In genomic region chr7:2757361-2757903, GRCh38 we compare ENCODE assay signal across 8 cellular contexts.
DNase-seq lines count a peak whose midpoint lies in the region; ATAC-seq and TF ChIP-seq lines count a peak whose summit lies in the region.

No MANE protein-coding gene starts in this region.

- peaks cover 0 to 21% of the 10 kb centered on the region in 2 donors for H3K36me3 Mint-ChIP-seq in activated naive CD4-positive, alpha-beta T cell treated with anti-CD3 and anti-CD28 coated beads, Interleukin-2, amount 50 U/mL, for 72 hours
- H3K36me3 Mint-ChIP-seq in stimulated activated effector memory CD8-positive, alpha-beta T cell treated with anti-CD3 and anti-CD28 coated beads, Interleukin-12 subunit alpha, Interleukin-12 subunit beta, amount 100 ng/mL, for 72 hours = no peaks in the 10 kb centered on the region

- peak overlapping the region; percentile 75 for H3K27ac ChIP-seq in left ventricle myocardium inferior (replicated peaks)

- intact Hi-C loops in left ventricle myocardium inferior (cut with micrococcal nuclease) = no loop called here

- peaks cover 55% of the 10 kb centered on the region for H3K4me1 Mint-ChIP-seq in stimulated activated effector memory CD8-positive, alpha-beta T cell treated with anti-CD3 and anti-CD28 coated beads, Interleukin-12 subunit alpha, Interleukin-12 subunit beta, amount 100 ng/mL, for 72 hours

- H3K36me3 ChIP-seq in left ventricle myocardium inferior = no peaks in the 10 kb centered on the region

- peaks cover 58% of the 10 kb centered on the region for H3K4me1 ChIP-seq in left ventricle myocardium inferior

- H3K4me3 Mint-ChIP-seq in stimulated activated effector memory CD8-positive, alpha-beta T cell treated with anti-CD3 and anti-CD28 coated beads, Interleukin-12 subunit alpha, Interleukin-12 subunit beta, amount 100 ng/mL, for 72 hours = peak overlapping the region; percentile 66

- peak overlapping the region; percentile 86 to 96 for H3K27ac Mint-ChIP-seq in activated naive CD4-positive, alpha-beta T cell treated with anti-CD3 and anti-CD28 coated beads, Interleukin-2, amount 50 U/mL, for 72 hours
- peak overlapping the region; percentile 95 for H3K27ac Mint-ChIP-seq in stimulated activated effector memory CD8-positive, alpha-beta T cell treated with anti-CD3 and anti-CD28 coated beads, Interleukin-12 subunit alpha, Interleukin-12 subunit beta, amount 100 ng/mL, for 72 hours

- H3K9me3 ChIP-seq in left ventricle myocardium inferior (replicated peaks) = no peaks in the 10 kb centered on the region

- H3K9me3 Mint-ChIP-seq in activated naive CD4-positive, alpha-beta T cell treated with anti-CD3 and anti-CD28 coated beads, Interleukin-2, amount 50 U/mL, for 72 hours = no peaks in the 10 kb centered on the region
- no peaks in the 10 kb centered on the region for H3K9me3 Mint-ChIP-seq in stimulated activated effector memory CD8-positive, alpha-beta T cell treated with anti-CD3 and anti-CD28 coated beads, Interleukin-12 subunit alpha, Interleukin-12 subunit beta, amount 100 ng/mL, for 72 hours

- TF ChIP-seq CTCF in left ventricle myocardium inferior (IDR thresholded peaks at IDR 0.05; ENCODE audit: borderline replicate concordance) = no peak

- peak; percentile 18 for ATAC-seq in GM18868 (IDR thresholded peaks at IDR 0.05; ENCODE audit: unreplicated experiment)
- peak; percentile 1 to 5 for ATAC-seq in activated naive CD4-positive, alpha-beta T cell treated with anti-CD3 and anti-CD28 coated beads, Interleukin-2, amount 50 U/mL, for 72 hours
- peak; percentile 1 for ATAC-seq in stimulated activated effector memory CD8-positive, alpha-beta T cell treated with anti-CD3 and anti-CD28 coated beads, Interleukin-12 subunit alpha, Interleukin-12 subunit beta, amount 100 ng/mL, for 72 hours

- DNase-seq in HK-2 (ENCODE audit: unreplicated experiment) (peak; percentile 62), left ventricle myocardium inferior (peak; percentile 44), middle frontal gyrus (ENCODE audit: extremely low spot score, low spot score) (no peak), NCI-H524 (lab: John Stamatoyannopoulos, UW) (no peak), germinal center (ENCODE audit: low spot score) (no peak)
- no peak for DNase-seq in activated naive CD4-positive, alpha-beta T cell treated with anti-CD3 and anti-CD28 coated beads, Interleukin-2, amount 50 U/mL, for 72 hours (ENCODE audit: low spot score in 2 of 2)
- DNase-seq in stimulated activated effector memory CD8-positive, alpha-beta T cell treated with anti-CD3 and anti-CD28 coated beads, Interleukin-12 subunit alpha, Interleukin-12 subunit beta, amount 100 ng/mL, for 72 hours (ENCODE audit: low spot score in 2 of 2) = no peak

- H3K4me3 ChIP-seq in left ventricle myocardium inferior = peak overlapping the region; percentile 14

- no peaks in the 10 kb centered on the region for H3K27me3 ChIP-seq in left ventricle myocardium inferior (ENCODE audit: low read depth)

Comparison
In these comparisons a context has a peak if more than half of its experiments do, and no peak if none do; other contexts are left out.
1. DNase-seq: peak in HK-2 (single experiment) and left ventricle myocardium inferior (single experiment); none in activated naive CD4-positive, alpha-beta T cell treated with anti-CD3 and anti-CD28 coated beads, Interleukin-2, amount 50 U/mL, for 72 hours (0 of 2), stimulated activated effector memory CD8-positive, alpha-beta T cell treated with anti-CD3 and anti-CD28 coated beads, Interleukin-12 subunit alpha, Interleukin-12 subunit beta, amount 100 ng/mL, for 72 hours (0 of 2), middle frontal gyrus (single experiment), NCI-H524 (0 of 2) and germinal center (single experiment).
2. Peak in every context shown above with its lines, with median percentiles within 50 percentile points of each other: ATAC-seq.